In genomic region chrX:93319604-93320003, GRCh38 we compare ENCODE assay signal across 21 cellular contexts.
"Had no signal": no experiment of that assay in that cellular context is flagged by ENCODE, and none has a peak within 500 bp of the region (broad histone marks: within the 10 kb centered on the region; RNA-seq: fewer than 3 reads in every experiment).

No MANE protein-coding gene starts in this region.

- H3K4me1 ChIP-seq: gastrocnemius medialis, lower lobe of right lung, psoas muscle, spleen, tibial nerve, upper lobe of left lung had no signal

- H3K4me3 Mint-ChIP-seq: effector memory CD8-positive, alpha-beta T cell; natural killer cell; neural crest cell; stimulated activated naive B cell treated with anti-CD40 and anti-IgM and Interleukin-4, amounts not matched to agents 10 μg/mL and 1 μg/mL and 100 μg/mL, for 72 hours; stimulated activated naive CD8-positive, alpha-beta T cell treated with anti-CD3 and anti-CD28 coated beads, Interleukin-15, Interleukin-2, amounts not matched to agents 100 ng/mL and 50 ng/mL, for 24 hours had no signal

- DNase-seq: cerebellar nuclear complex; cortex of kidney; effector memory CD8-positive, alpha-beta T cell; gastrocnemius medialis; head of caudate nucleus; left cardiac atrium; left ventricle myocardium superior; lower lobe of right lung; natural killer cell; nucleus accumbens; psoas muscle; spleen; stimulated activated CD4-positive, alpha-beta T cell treated with anti-CD3 and anti-CD28 coated beads, Interleukin-2, amount 100 ng/mL, for 48 hours; stimulated activated naive B cell treated with anti-CD40 and anti-IgM and Interleukin-4, amounts not matched to agents 10 μg/mL and 1 μg/mL and 100 μg/mL, for 72 hours; upper lobe of left lung had no signal

- H3K36me3 Mint-ChIP-seq: natural killer cell; stimulated activated naive B cell treated with anti-CD40 and anti-IgM and Interleukin-4, amounts not matched to agents 10 μg/mL and 1 μg/mL and 100 μg/mL, for 72 hours had no signal

- H3K27me3 ChIP-seq: gastrocnemius medialis, spleen, tibial nerve, upper lobe of left lung had no signal

- H3K4me3 ChIP-seq: gastrocnemius medialis, lower lobe of right lung, psoas muscle, skin epidermis, spleen, thoracic aorta, tibial nerve, upper lobe of left lung had no signal

- H3K27ac ChIP-seq: gastrocnemius medialis, lower lobe of right lung, psoas muscle, skin epidermis, spleen, thoracic aorta, tibial nerve, upper lobe of left lung had no signal

- H3K27ac Mint-ChIP-seq: effector memory CD8-positive, alpha-beta T cell; natural killer cell; stimulated activated naive B cell treated with anti-CD40 and anti-IgM and Interleukin-4, amounts not matched to agents 10 μg/mL and 1 μg/mL and 100 μg/mL, for 72 hours; stimulated activated naive CD8-positive, alpha-beta T cell treated with anti-CD3 and anti-CD28 coated beads, Interleukin-15, Interleukin-2, amounts not matched to agents 100 ng/mL and 50 ng/mL, for 24 hours had no signal

- H3K36me3 ChIP-seq: gastrocnemius medialis, lower lobe of right lung, spleen, thoracic aorta, tibial nerve, upper lobe of left lung had no signal

- H3K9me3 ChIP-seq: gastrocnemius medialis, lower lobe of right lung, psoas muscle, thoracic aorta, tibial nerve, upper lobe of left lung had no signal

- H3K4me1 Mint-ChIP-seq: natural killer cell; neural crest cell; stimulated activated naive B cell treated with anti-CD40 and anti-IgM and Interleukin-4, amounts not matched to agents 10 μg/mL and 1 μg/mL and 100 μg/mL, for 72 hours had no signal

- ATAC-seq: effector memory CD8-positive, alpha-beta T cell; gastrocnemius medialis; left cardiac atrium; left ventricle myocardium superior; lower lobe of right lung; natural killer cell; psoas muscle; right cardiac atrium; stimulated activated naive B cell treated with anti-CD40 and anti-IgM and Interleukin-4, amounts not matched to agents 10 μg/mL and 1 μg/mL and 100 μg/mL, for 72 hours had no signal

- H3K27me3 Mint-ChIP-seq: effector memory CD8-positive, alpha-beta T cell; stimulated activated naive B cell treated with anti-CD40 and anti-IgM and Interleukin-4, amounts not matched to agents 10 μg/mL and 1 μg/mL and 100 μg/mL, for 72 hours; stimulated activated naive CD8-positive, alpha-beta T cell treated with anti-CD3 and anti-CD28 coated beads, Interleukin-15, Interleukin-2, amounts not matched to agents 100 ng/mL and 50 ng/mL, for 24 hours had no signal

- H3K9me3 Mint-ChIP-seq: stimulated activated naive CD8-positive, alpha-beta T cell treated with anti-CD3 and anti-CD28 coated beads, Interleukin-15, Interleukin-2, amounts not matched to agents 100 ng/mL and 50 ng/mL, for 24 hours had no signal
